24 cellular contexts compared by ENCODE assay signal in the genomic region with DNA sequence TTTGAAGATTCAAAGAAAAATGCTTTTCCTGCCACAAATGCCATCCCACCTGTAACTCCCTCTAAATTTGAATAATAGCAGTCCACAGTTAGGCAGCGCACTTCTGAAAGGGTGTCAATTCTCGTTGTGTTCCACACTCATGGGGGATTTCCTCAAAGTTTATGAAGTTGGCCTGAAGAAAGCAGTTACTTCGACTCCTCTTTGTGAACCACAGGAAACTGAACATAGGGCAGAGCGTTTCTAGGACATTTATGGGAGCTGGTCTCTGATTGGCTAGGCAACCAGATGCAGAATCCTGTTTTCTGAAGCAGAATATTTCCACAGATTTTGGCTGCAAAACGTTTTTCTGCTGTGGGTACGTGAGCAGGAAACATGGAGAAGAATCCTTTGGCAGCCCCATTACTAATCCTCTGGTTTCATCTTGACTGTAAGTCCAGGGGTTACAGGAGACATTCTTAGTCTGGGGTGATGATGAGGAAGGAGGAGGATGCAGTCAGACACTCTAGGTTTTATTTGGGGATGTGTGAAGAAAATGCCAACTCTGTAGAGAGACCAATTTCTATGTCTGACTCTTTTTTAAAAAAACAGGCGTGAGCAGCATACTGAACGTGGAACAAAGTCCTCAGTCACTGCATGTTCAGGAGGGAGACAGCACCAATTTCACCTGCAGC.
DNase-seq lines count a peak whose midpoint lies in the region; ATAC-seq and TF ChIP-seq lines count a peak whose summit lies in the region.
"Had no signal": no experiment of that assay in that cellular context is flagged by ENCODE, and none has a peak within 500 bp of the region (broad histone marks: within the 10 kb centered on the region; RNA-seq: fewer than 3 reads in every experiment).

No MANE protein-coding gene starts in this region.

- no peaks in the 10 kb centered on the region for H3K9me3 ChIP-seq in Loucy (ENCODE audit: insufficient read depth, low read depth, low read length)
- H3K9me3 ChIP-seq in body of pancreas: no peaks in the 10 kb centered on the region
- H3K9me3 ChIP-seq: BLaER1 treated with 17β-estradiol and CSF1 and Interleukin-3, amounts not matched to agents 10 nM and 100 nM; esophagus squamous epithelium; gastroesophageal sphincter; suprapubic skin had no signal

- H3K27me3 ChIP-seq in Loucy (ENCODE audit: insufficient read depth, low read length, poor library complexity, severe bottlenecking) (no peaks in the 10 kb centered on the region), body of pancreas (no peaks in the 10 kb centered on the region)
- H3K27me3 ChIP-seq: esophagus squamous epithelium, gastroesophageal sphincter, suprapubic skin had no signal

- H3K4me3 ChIP-seq in Loucy (ENCODE audit: low read length, poor library complexity, severe bottlenecking): peak overlapping the region; percentile 56
- H3K4me3 ChIP-seq in body of pancreas: no peak overlapping the region
- H3K4me3 ChIP-seq: BLaER1 treated with 17β-estradiol and CSF1 and Interleukin-3, amounts not matched to agents 10 nM and 100 nM; esophagus squamous epithelium; gastroesophageal sphincter; suprapubic skin had no signal

- peak; percentile 42 to 67 for ATAC-seq in activated T-cell treated with anti-CD3 and anti-CD28 coated beads, Interleukin-2, amount 50 U/mL, for 72 hours (replicated peaks in 1 of 2)
- peak; percentile 23 for ATAC-seq in activated naive CD8-positive, alpha-beta T cell treated with anti-CD3 and anti-CD28 coated beads, Interleukin-2, amount 10 ng/mL, durations not matched to agents 7 days and 5 days (ENCODE audit: low read depth)
- peak; percentile 77 for ATAC-seq in stimulated activated naive CD8-positive, alpha-beta T cell treated with anti-CD3 and anti-CD28 coated beads, Interleukin-15, amount 100 ng/mL, for 72 hours
- no peak for ATAC-seq in body of pancreas
- ATAC-seq: gastroesophageal sphincter had no signal

- intact Hi-C loops in body of pancreas (cut with DNase I): no loop called here

- H3K27ac ChIP-seq in body of pancreas: no peak overlapping the region
- H3K27ac ChIP-seq: BLaER1 treated with 17β-estradiol and CSF1 and Interleukin-3, amounts not matched to agents 10 nM and 100 nM; esophagus squamous epithelium; gastroesophageal sphincter; RWPE1; suprapubic skin; VCaP had no signal

- H3K9ac ChIP-seq in Loucy (ENCODE audit: low read depth, low read length, poor library complexity, severe bottlenecking): peak overlapping the region; percentile 60
- H3K9ac ChIP-seq: BLaER1 treated with 17β-estradiol and CSF1 and Interleukin-3, amounts not matched to agents 10 nM and 100 nM had no signal

- no peak for DNase-seq in activated T-cell treated with anti-CD3 and anti-CD28 coated beads, Interleukin-2, amount 50 U/mL, for 72 hours
- no peak for DNase-seq in activated T-cell treated with anti-CD3 and anti-CD28 coated beads, Interleukin-2, amount 50 U/mL, for 48 hours
- no peak for DNase-seq in activated naive CD8-positive, alpha-beta T cell treated with anti-CD3 and anti-CD28 coated beads, Interleukin-2, amount 10 ng/mL, durations not matched to agents 7 days and 5 days
- DNase-seq in stimulated activated naive CD8-positive, alpha-beta T cell treated with anti-CD3 and anti-CD28 coated beads, Interleukin-15, amount 100 ng/mL, for 72 hours: no peak
- DNase-seq in body of pancreas: no peak
- DNase-seq in CD1c-positive myeloid dendritic cell (ENCODE audit: extremely low spot score): no peak
- DNase-seq: activated CD4-positive, alpha-beta T cell treated with anti-CD3 and anti-CD28 coated beads, Interleukin-2, amount 50 U/mL, for 4 hours; cortex of kidney; DMS 273 treated with DMSO at 0.1 percent for 48 hours; endodermal cell; esophagus squamous epithelium; hippocampal formation; immature natural killer cell; NCI-H1092; NCI-H2029; NCI-H69; nucleus accumbens had no signal

- POLR2A ChIA-PET in activated naive CD8-positive, alpha-beta T cell treated with anti-CD3 and anti-CD28 coated beads, Interleukin-2, amount 10 ng/mL, durations not matched to agents 7 days and 5 days (lab: Charles Lee): interaction anchor here (0.7 to 1.5 kb wide), 3 partner anchors 35 to 413 kb away, joined by 3 to 4 read pairs (median 3); no protein-coding TSS in a partner anchor

- H3K27ac Mint-ChIP-seq in activated T-cell treated with anti-CD3 and anti-CD28 coated beads, Interleukin-2, amount 50 U/mL, for 72 hours: peak overlapping the region; percentile 86
- peak overlapping the region; percentile 74 for H3K27ac Mint-ChIP-seq in activated naive CD8-positive, alpha-beta T cell treated with anti-CD3 and anti-CD28 coated beads, Interleukin-2, amount 10 ng/mL, durations not matched to agents 7 days and 5 days
- H3K27ac Mint-ChIP-seq in stimulated activated naive CD8-positive, alpha-beta T cell treated with anti-CD3 and anti-CD28 coated beads, Interleukin-15, amount 100 ng/mL, for 72 hours: peak overlapping the region; percentile 66 to 71
- H3K27ac Mint-ChIP-seq: endodermal cell, immature natural killer cell, memory B cell had no signal

- H3K27me3 Mint-ChIP-seq in activated T-cell treated with anti-CD3 and anti-CD28 coated beads, Interleukin-2, amount 50 U/mL, for 72 hours (ENCODE audit: low read depth): no peaks in the 10 kb centered on the region
- H3K27me3 Mint-ChIP-seq in activated naive CD8-positive, alpha-beta T cell treated with anti-CD3 and anti-CD28 coated beads, Interleukin-2, amount 10 ng/mL, durations not matched to agents 7 days and 5 days: no peaks in the 10 kb centered on the region
- no peaks in the 10 kb centered on the region for H3K27me3 Mint-ChIP-seq in stimulated activated naive CD8-positive, alpha-beta T cell treated with anti-CD3 and anti-CD28 coated beads, Interleukin-15, amount 100 ng/mL, for 72 hours

- H3K4me1 Mint-ChIP-seq in activated T-cell treated with anti-CD3 and anti-CD28 coated beads, Interleukin-2, amount 50 U/mL, for 72 hours (ENCODE audit: low read depth): peaks cover 14% of the 10 kb centered on the region
- H3K4me1 Mint-ChIP-seq in activated naive CD8-positive, alpha-beta T cell treated with anti-CD3 and anti-CD28 coated beads, Interleukin-2, amount 10 ng/mL, durations not matched to agents 7 days and 5 days: peaks cover 9% of the 10 kb centered on the region
- H3K4me1 Mint-ChIP-seq in stimulated activated naive CD8-positive, alpha-beta T cell treated with anti-CD3 and anti-CD28 coated beads, Interleukin-15, amount 100 ng/mL, for 72 hours: peaks cover 22% of the 10 kb centered on the region
- H3K4me1 Mint-ChIP-seq: immature natural killer cell, memory B cell had no signal

- H3F3A ChIP-seq in Loucy (ENCODE audit: low read depth): no peaks in the 10 kb centered on the region

- no peak for TF ChIP-seq POLR2A in body of pancreas (IDR thresholded peaks at IDR 0.05)

- peak overlapping the region; percentile 71 for H3K4me2 ChIP-seq in Loucy (ENCODE audit: low read depth, low read length, poor library complexity, severe bottlenecking)
- H3K4me2 ChIP-seq: BLaER1 treated with 17β-estradiol and CSF1 and Interleukin-3, amounts not matched to agents 10 nM and 100 nM had no signal

- H3K36me3 ChIP-seq in Loucy (ENCODE audit: insufficient read depth, low read length): no peaks in the 10 kb centered on the region
- no peaks in the 10 kb centered on the region for H3K36me3 ChIP-seq in body of pancreas (replicated peaks in 1 of 2; ENCODE audit: insufficient read depth in 1 of 2, low read depth in 2 of 2)
- H3K36me3 ChIP-seq: BLaER1 treated with 17β-estradiol and CSF1 and Interleukin-3, amounts not matched to agents 10 nM and 100 nM; esophagus squamous epithelium; gastroesophageal sphincter; suprapubic skin had no signal

- no peaks in the 10 kb centered on the region for H3K36me3 Mint-ChIP-seq in activated T-cell treated with anti-CD3 and anti-CD28 coated beads, Interleukin-2, amount 50 U/mL, for 72 hours (ENCODE audit: insufficient read depth in 2 of 2)
- no peaks in the 10 kb centered on the region for H3K36me3 Mint-ChIP-seq in activated naive CD8-positive, alpha-beta T cell treated with anti-CD3 and anti-CD28 coated beads, Interleukin-2, amount 10 ng/mL, durations not matched to agents 7 days and 5 days
- H3K36me3 Mint-ChIP-seq: immature natural killer cell, memory B cell had no signal

- peaks cover 31% of the 10 kb centered on the region for H3K4me1 ChIP-seq in Loucy (ENCODE audit: insufficient read depth, low read length, poor library complexity, severe bottlenecking)
- H3K4me1 ChIP-seq in body of pancreas: no peaks in the 10 kb centered on the region
- H3K4me1 ChIP-seq: BLaER1 treated with 17β-estradiol and CSF1 and Interleukin-3, amounts not matched to agents 10 nM and 100 nM; esophagus squamous epithelium; gastroesophageal sphincter; suprapubic skin had no signal

- H3K4me3 Mint-ChIP-seq in activated T-cell treated with anti-CD3 and anti-CD28 coated beads, Interleukin-2, amount 50 U/mL, for 72 hours: peak overlapping the region; percentile 52 to 83
- H3K4me3 Mint-ChIP-seq in activated naive CD8-positive, alpha-beta T cell treated with anti-CD3 and anti-CD28 coated beads, Interleukin-2, amount 10 ng/mL, durations not matched to agents 7 days and 5 days: peak overlapping the region; percentile 69
- peak overlapping the region; percentile 66 to 71 for H3K4me3 Mint-ChIP-seq in stimulated activated naive CD8-positive, alpha-beta T cell treated with anti-CD3 and anti-CD28 coated beads, Interleukin-15, amount 100 ng/mL, for 72 hours
- H3K4me3 Mint-ChIP-seq: endodermal cell, immature natural killer cell, memory B cell had no signal

- no peaks in the 10 kb centered on the region for H3K9me2 ChIP-seq in Loucy (replicated peaks; ENCODE audit: low read depth, low read length)

- TF ChIP-seq CTCF in Loucy (conservative IDR thresholded peaks at IDR 0.05; ENCODE audit: low read length): no peak
- TF ChIP-seq CTCF in body of pancreas (IDR thresholded peaks at IDR 0.05): no peak

- H3K9me3 Mint-ChIP-seq in activated T-cell treated with anti-CD3 and anti-CD28 coated beads, Interleukin-2, amount 50 U/mL, for 72 hours: no peaks in the 10 kb centered on the region
- H3K9me3 Mint-ChIP-seq in activated naive CD8-positive, alpha-beta T cell treated with anti-CD3 and anti-CD28 coated beads, Interleukin-2, amount 10 ng/mL, durations not matched to agents 7 days and 5 days: no peaks in the 10 kb centered on the region
- H3K9me3 Mint-ChIP-seq in stimulated activated naive CD8-positive, alpha-beta T cell treated with anti-CD3 and anti-CD28 coated beads, Interleukin-15, amount 100 ng/mL, for 72 hours: no peaks in the 10 kb centered on the region
- H3K9me3 Mint-ChIP-seq: endodermal cell, immature natural killer cell had no signal

- no peaks in the 10 kb centered on the region for H4K20me1 ChIP-seq in Loucy (ENCODE audit: insufficient read depth, low read length, poor library complexity, severe bottlenecking)
- H4K20me1 ChIP-seq: BLaER1 treated with 17β-estradiol and CSF1 and Interleukin-3, amounts not matched to agents 10 nM and 100 nM had no signal

- WGBS in body of pancreas, 2 donors: 33 to 41% methylated on average over 8 of the region's 8 CpGs

- peak overlapping the region; percentile 68 for H2AFZ ChIP-seq in Loucy (ENCODE audit: low read length)

- no peaks in the 10 kb centered on the region for H3K79me2 ChIP-seq in Loucy (ENCODE audit: insufficient read depth, low read length)
